Comparison of ENCODE assay signal across 1 cellular context in the genomic region with DNA sequence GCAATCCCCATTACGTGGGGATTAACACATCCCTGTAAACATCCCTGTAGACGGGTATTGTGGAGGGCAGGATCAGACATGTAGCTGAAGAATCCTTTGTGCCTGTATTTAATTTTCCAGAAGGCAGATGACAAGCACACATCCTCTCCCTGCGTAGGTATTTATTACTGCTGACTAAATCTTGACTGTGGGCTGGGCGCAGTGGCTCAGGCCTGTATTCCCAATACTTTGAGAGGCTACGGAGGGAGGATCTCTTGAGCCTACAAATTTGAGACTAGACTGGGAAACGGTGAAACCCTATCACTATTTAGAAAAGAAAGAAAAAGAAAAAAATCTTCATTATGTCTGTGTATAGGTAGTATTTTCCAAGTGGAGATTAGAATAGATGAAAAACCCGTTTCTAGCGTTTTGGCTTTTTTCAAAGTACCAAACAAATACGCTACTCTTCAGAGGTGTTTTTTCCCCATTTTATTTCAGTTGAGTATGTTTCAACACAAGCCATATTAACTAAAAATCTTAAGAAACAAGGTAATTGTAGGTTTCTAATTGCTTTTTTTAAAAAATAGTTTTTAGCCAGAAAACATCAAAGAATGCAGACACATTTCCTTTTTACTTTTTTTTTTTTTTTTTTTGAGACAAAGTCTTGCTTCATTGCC.
TF ChIP-seq lines count a peak whose summit lies in the region.

No MANE protein-coding gene starts in this region.

TF ChIP-seq in HEK293, 187 proteins besides CTCF, POLR2A, EP300 and RAD21 (continued from another document and continues in another):
- TF ChIP-seq, protein P1, sequence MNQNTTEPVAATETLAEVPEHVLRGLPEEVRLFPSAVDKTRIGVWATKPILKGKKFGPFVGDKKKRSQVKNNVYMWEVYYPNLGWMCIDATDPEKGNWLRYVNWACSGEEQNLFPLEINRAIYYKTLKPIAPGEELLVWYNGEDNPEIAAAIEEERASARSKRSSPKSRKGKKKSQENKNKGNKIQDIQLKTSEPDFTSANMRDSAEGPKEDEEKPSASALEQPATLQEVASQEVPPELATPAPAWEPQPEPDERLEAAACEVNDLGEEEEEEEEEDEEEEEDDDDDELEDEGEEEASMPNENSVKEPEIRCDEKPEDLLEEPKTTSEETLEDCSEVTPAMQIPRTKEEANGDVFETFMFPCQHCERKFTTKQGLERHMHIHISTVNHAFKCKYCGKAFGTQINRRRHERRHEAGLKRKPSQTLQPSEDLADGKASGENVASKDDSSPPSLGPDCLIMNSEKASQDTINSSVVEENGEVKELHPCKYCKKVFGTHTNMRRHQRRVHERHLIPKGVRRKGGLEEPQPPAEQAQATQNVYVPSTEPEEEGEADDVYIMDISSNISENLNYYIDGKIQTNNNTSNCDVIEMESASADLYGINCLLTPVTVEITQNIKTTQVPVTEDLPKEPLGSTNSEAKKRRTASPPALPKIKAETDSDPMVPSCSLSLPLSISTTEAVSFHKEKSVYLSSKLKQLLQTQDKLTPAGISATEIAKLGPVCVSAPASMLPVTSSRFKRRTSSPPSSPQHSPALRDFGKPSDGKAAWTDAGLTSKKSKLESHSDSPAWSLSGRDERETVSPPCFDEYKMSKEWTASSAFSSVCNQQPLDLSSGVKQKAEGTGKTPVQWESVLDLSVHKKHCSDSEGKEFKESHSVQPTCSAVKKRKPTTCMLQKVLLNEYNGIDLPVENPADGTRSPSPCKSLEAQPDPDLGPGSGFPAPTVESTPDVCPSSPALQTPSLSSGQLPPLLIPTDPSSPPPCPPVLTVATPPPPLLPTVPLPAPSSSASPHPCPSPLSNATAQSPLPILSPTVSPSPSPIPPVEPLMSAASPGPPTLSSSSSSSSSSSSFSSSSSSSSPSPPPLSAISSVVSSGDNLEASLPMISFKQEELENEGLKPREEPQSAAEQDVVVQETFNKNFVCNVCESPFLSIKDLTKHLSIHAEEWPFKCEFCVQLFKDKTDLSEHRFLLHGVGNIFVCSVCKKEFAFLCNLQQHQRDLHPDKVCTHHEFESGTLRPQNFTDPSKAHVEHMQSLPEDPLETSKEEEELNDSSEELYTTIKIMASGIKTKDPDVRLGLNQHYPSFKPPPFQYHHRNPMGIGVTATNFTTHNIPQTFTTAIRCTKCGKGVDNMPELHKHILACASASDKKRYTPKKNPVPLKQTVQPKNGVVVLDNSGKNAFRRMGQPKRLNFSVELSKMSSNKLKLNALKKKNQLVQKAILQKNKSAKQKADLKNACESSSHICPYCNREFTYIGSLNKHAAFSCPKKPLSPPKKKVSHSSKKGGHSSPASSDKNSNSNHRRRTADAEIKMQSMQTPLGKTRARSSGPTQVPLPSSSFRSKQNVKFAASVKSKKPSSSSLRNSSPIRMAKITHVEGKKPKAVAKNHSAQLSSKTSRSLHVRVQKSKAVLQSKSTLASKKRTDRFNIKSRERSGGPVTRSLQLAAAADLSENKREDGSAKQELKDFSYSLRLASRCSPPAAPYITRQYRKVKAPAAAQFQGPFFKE (tag by site-specific recombination; IDR thresholded peaks at IDR 0.05; ENCODE audit: borderline replicate concordance): no peak
- TF ChIP-seq EGR2 (tag by site-specific recombination; IDR thresholded peaks at IDR 0.05; ENCODE audit: low read depth) (0 out of 2 replicates have a peak, but pooled peaks have one; percentile 25), ZBTB20 (tag by site-specific recombination; IDR thresholded peaks at IDR 0.05) (peak; percentile 71), MEIS1 (CRISPR knock-in tag; IDR thresholded peaks at IDR 0.05; ENCODE audit: borderline replicate concordance) (no peak), KLF1 (tag by site-specific recombination; IDR thresholded peaks at IDR 0.05) (peak; percentile 79), KLF9 (tag by site-specific recombination; IDR thresholded peaks at IDR 0.05; ENCODE audit: low read depth) (0 out of 2 replicates have a peak, but pooled peaks have one; percentile 20), ZNF433 (tag by site-specific recombination; IDR thresholded peaks at IDR 0.05; ENCODE audit: low read depth) (no peak), ZNF354C (tag by site-specific recombination; IDR thresholded peaks at IDR 0.05; ENCODE audit: borderline replicate concordance, low read depth) (no peak), ZNF660 (tag by site-specific recombination; IDR thresholded peaks at IDR 0.05) (0 out of 2 replicates have a peak, but pooled peaks have one; percentile 13), GLIS2 (tag by site-specific recombination; IDR thresholded peaks at IDR 0.05) (no peak), GLIS1 (tag by site-specific recombination; IDR thresholded peaks at IDR 0.05) (peak; percentile 85), ZNF24 (tag by site-specific recombination; IDR thresholded peaks at IDR 0.05) (0 out of 2 replicates have a peak, but pooled peaks have one; percentile 37), ZNF837 (tag by site-specific recombination; IDR thresholded peaks at IDR 0.05) (no peak), GFI1B (tag by site-specific recombination; IDR thresholded peaks at IDR 0.05) (0 out of 2 replicates have a peak, but pooled peaks have one; percentile 6), ZXDB (tag by site-specific recombination; IDR thresholded peaks at IDR 0.05) (peak; percentile 45; the same call in 1 of the 2 replicates), ZNF292 (tag by site-specific recombination; IDR thresholded peaks at IDR 0.05; ENCODE audit: borderline replicate concordance, low read depth) (no peak), HOXC10 (CRISPR knock-in tag; IDR thresholded peaks at IDR 0.05) (no peak), ZNF610 (tag by site-specific recombination; IDR thresholded peaks at IDR 0.05; ENCODE audit: borderline replicate concordance) (no peak), ZNF558 (tag by site-specific recombination; IDR thresholded peaks at IDR 0.05) (no peak), ZBTB8A (tag by site-specific recombination; IDR thresholded peaks at IDR 0.05) (0 out of 2 replicates have a peak, but pooled peaks have one; percentile 11), ZNF561 (tag by site-specific recombination; IDR thresholded peaks at IDR 0.05; ENCODE audit: borderline replicate concordance) (peak; percentile 58; the same call in 1 of the 2 replicates), TCF7L2 (IDR thresholded peaks at IDR 0.05; ENCODE audit: borderline replicate concordance, low read depth, low read length) (no peak), ZNF404 (tag by site-specific recombination; IDR thresholded peaks at IDR 0.05) (no peak), ZNF792 (tag by site-specific recombination; IDR thresholded peaks at IDR 0.05) (no peak), MZF1 (tag by site-specific recombination; IDR thresholded peaks at IDR 0.05; ENCODE audit: borderline replicate concordance) (peak; percentile 100), TRIM28 (IDR thresholded peaks at IDR 0.05; ENCODE audit: borderline replicate concordance, low read length) (no peak), WT1 (tag by site-specific recombination; IDR thresholded peaks at IDR 0.05) (peak; percentile 58; the same call in 1 of the 2 replicates), ZNF16 (tag by site-specific recombination; IDR thresholded peaks at IDR 0.05; ENCODE audit: low read depth) (no peak)
- TF ChIP-seq, protein P2, sequence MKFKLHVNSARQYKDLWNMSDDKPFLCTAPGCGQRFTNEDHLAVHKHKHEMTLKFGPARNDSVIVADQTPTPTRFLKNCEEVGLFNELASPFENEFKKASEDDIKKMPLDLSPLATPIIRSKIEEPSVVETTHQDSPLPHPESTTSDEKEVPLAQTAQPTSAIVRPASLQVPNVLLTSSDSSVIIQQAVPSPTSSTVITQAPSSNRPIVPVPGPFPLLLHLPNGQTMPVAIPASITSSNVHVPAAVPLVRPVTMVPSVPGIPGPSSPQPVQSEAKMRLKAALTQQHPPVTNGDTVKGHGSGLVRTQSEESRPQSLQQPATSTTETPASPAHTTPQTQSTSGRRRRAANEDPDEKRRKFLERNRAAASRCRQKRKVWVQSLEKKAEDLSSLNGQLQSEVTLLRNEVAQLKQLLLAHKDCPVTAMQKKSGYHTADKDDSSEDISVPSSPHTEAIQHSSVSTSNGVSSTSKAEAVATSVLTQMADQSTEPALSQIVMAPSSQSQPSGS (tag by site-specific recombination; IDR thresholded peaks at IDR 0.05; ENCODE audit: low read depth): peak; percentile 19; the same call in 1 of the 2 replicates
- TF ChIP-seq, protein P3, sequence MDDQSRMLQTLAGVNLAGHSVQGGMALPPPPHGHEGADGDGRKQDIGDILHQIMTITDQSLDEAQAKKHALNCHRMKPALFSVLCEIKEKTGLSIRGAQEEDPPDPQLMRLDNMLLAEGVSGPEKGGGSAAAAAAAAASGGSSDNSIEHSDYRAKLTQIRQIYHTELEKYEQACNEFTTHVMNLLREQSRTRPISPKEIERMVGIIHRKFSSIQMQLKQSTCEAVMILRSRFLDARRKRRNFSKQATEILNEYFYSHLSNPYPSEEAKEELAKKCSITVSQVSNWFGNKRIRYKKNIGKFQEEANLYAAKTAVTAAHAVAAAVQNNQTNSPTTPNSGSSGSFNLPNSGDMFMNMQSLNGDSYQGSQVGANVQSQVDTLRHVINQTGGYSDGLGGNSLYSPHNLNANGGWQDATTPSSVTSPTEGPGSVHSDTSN (CRISPR knock-in tag; IDR thresholded peaks at IDR 0.05): no peak
- TF ChIP-seq, protein P4, sequence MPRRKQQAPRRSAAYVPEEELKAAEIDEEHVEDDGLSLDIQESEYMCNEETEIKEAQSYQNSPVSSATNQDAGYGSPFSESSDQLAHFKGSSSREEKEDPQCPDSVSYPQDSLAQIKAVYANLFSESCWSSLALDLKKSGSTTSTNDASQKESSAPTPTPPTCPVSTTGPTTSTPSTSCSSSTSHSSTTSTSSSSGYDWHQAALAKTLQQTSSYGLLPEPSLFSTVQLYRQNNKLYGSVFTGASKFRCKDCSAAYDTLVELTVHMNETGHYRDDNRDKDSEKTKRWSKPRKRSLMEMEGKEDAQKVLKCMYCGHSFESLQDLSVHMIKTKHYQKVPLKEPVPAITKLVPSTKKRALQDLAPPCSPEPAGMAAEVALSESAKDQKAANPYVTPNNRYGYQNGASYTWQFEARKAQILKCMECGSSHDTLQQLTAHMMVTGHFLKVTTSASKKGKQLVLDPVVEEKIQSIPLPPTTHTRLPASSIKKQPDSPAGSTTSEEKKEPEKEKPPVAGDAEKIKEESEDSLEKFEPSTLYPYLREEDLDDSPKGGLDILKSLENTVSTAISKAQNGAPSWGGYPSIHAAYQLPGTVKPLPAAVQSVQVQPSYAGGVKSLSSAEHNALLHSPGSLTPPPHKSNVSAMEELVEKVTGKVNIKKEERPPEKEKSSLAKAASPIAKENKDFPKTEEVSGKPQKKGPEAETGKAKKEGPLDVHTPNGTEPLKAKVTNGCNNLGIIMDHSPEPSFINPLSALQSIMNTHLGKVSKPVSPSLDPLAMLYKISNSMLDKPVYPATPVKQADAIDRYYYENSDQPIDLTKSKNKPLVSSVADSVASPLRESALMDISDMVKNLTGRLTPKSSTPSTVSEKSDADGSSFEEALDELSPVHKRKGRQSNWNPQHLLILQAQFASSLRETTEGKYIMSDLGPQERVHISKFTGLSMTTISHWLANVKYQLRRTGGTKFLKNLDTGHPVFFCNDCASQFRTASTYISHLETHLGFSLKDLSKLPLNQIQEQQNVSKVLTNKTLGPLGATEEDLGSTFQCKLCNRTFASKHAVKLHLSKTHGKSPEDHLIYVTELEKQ (tag by site-specific recombination; IDR thresholded peaks at IDR 0.05; ENCODE audit: borderline replicate concordance): 0 out of 2 replicates have a peak, but pooled peaks have one; percentile 47
- TF ChIP-seq, protein P5, sequence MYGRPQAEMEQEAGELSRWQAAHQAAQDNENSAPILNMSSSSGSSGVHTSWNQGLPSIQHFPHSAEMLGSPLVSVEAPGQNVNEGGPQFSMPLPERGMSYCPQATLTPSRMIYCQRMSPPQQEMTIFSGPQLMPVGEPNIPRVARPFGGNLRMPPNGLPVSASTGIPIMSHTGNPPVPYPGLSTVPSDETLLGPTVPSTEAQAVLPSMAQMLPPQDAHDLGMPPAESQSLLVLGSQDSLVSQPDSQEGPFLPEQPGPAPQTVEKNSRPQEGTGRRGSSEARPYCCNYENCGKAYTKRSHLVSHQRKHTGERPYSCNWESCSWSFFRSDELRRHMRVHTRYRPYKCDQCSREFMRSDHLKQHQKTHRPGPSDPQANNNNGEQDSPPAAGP (tag by site-specific recombination; IDR thresholded peaks at IDR 0.05): peak; percentile 38; the same call in 1 of the 2 replicates
- TF ChIP-seq, protein P6, sequence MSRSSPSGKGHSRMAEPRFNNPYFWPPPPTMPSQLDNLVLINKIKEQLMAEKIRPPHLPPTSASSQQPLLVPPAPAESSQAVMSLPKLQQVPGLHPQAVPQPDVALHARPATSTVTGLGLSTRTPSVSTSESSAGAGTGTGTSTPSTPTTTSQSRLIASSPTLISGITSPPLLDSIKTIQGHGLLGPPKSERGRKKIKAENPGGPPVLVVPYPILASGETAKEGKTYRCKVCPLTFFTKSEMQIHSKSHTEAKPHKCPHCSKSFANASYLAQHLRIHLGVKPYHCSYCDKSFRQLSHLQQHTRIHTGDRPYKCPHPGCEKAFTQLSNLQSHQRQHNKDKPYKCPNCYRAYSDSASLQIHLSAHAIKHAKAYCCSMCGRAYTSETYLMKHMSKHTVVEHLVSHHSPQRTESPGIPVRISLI (tag by site-specific recombination; IDR thresholded peaks at IDR 0.05): peak; percentile 70
- TF ChIP-seq, protein P7, sequence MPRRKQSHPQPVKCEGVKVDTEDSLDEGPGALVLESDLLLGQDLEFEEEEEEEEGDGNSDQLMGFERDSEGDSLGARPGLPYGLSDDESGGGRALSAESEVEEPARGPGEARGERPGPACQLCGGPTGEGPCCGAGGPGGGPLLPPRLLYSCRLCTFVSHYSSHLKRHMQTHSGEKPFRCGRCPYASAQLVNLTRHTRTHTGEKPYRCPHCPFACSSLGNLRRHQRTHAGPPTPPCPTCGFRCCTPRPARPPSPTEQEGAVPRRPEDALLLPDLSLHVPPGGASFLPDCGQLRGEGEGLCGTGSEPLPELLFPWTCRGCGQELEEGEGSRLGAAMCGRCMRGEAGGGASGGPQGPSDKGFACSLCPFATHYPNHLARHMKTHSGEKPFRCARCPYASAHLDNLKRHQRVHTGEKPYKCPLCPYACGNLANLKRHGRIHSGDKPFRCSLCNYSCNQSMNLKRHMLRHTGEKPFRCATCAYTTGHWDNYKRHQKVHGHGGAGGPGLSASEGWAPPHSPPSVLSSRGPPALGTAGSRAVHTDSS (tag by site-specific recombination; IDR thresholded peaks at IDR 0.05): no peak
- TF ChIP-seq, protein P8, sequence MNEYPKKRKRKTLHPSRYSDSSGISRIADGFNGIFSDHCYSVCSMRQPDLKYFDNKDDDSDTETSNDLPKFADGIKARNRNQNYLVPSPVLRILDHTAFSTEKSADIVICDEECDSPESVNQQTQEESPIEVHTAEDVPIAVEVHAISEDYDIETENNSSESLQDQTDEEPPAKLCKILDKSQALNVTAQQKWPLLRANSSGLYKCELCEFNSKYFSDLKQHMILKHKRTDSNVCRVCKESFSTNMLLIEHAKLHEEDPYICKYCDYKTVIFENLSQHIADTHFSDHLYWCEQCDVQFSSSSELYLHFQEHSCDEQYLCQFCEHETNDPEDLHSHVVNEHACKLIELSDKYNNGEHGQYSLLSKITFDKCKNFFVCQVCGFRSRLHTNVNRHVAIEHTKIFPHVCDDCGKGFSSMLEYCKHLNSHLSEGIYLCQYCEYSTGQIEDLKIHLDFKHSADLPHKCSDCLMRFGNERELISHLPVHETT (tag by site-specific recombination; IDR thresholded peaks at IDR 0.05): peak; percentile 10; the same call in 1 of the 2 replicates
